ENCODE assay signal across 1 cellular context in genomic region chr9:136886610-136887597, GRCh38.
TF ChIP-seq lines count a peak whose summit lies in the region.

No MANE protein-coding gene starts in this region.

TF ChIP-seq in HepG2, 621 proteins besides CTCF, POLR2A, EP300 and RAD21 (continued from another document and continues in another):
- TF ChIP-seq ZBTB49 (CRISPR knock-in tag; IDR thresholded peaks at IDR 0.05; ENCODE audit: borderline replicate concordance) = no peak
- no peak for TF ChIP-seq RERE (CRISPR knock-in tag; IDR thresholded peaks at IDR 0.05; ENCODE audit: low read depth)
- TF ChIP-seq ZNF484 (CRISPR knock-in tag; IDR thresholded peaks at IDR 0.05; ENCODE audit: borderline replicate concordance, low read depth) = no peak
- TF ChIP-seq LRRFIP1 (CRISPR knock-in tag; conservative IDR thresholded peaks at IDR 0.05) = no peak
- TF ChIP-seq RBM22 (optimal IDR thresholded peaks at IDR 0.05; ENCODE audit: low read length) = no peak
- TF ChIP-seq YEATS2 (CRISPR knock-in tag; IDR thresholded peaks at IDR 0.05; ENCODE audit: borderline replicate concordance) = peak; percentile 40; the same call in 1 of the 2 replicates
- TF ChIP-seq RARG (CRISPR knock-in tag; IDR thresholded peaks at IDR 0.05; ENCODE audit: low read depth) = no peak
- TF ChIP-seq ATF6 (CRISPR knock-in tag; conservative IDR thresholded peaks at IDR 0.05) = no peak
- TF ChIP-seq NFKB2 (CRISPR knock-in tag; IDR thresholded peaks at IDR 0.05; ENCODE audit: borderline replicate concordance) = no peak
- TF ChIP-seq ZNF674 (CRISPR knock-in tag; IDR thresholded peaks at IDR 0.05; ENCODE audit: low read depth) = no peak
- TF ChIP-seq ZBTB38 (CRISPR knock-in tag; IDR thresholded peaks at IDR 0.05) = no peak; the same call in 1 of the 2 replicates
- TF ChIP-seq ZNF724P (CRISPR knock-in tag; IDR thresholded peaks at IDR 0.05; ENCODE audit: borderline replicate concordance) = no peak
- no peak for TF ChIP-seq CBX5 (CRISPR knock-in tag; IDR thresholded peaks at IDR 0.05; ENCODE audit: borderline replicate concordance)
- no peak for TF ChIP-seq NCOA5 (CRISPR knock-in tag; IDR thresholded peaks at IDR 0.05)
- no peak for TF ChIP-seq NFE2L2 (IDR thresholded peaks at IDR 0.05; ENCODE audit: low read length)
- 0 out of 2 replicates have a peak, but pooled peaks have one; percentile 52 for TF ChIP-seq ZNF296 (CRISPR knock-in tag; conservative IDR thresholded peaks at IDR 0.05)
- 0 out of 2 replicates have a peak, but pooled peaks have one; percentile 4 for TF ChIP-seq ZSCAN31 (CRISPR knock-in tag; IDR thresholded peaks at IDR 0.05; ENCODE audit: low read depth)
- no peak for TF ChIP-seq ZNF615 (CRISPR knock-in tag; IDR thresholded peaks at IDR 0.05; ENCODE audit: borderline replicate concordance)
- no peak for TF ChIP-seq ZNF333 (CRISPR knock-in tag; IDR thresholded peaks at IDR 0.05; ENCODE audit: borderline replicate concordance)
- no peak for TF ChIP-seq BATF2 (CRISPR knock-in tag; IDR thresholded peaks at IDR 0.05)
- no peak for TF ChIP-seq MAFF (IDR thresholded peaks at IDR 0.05; ENCODE audit: low read depth, low read length)
- TF ChIP-seq SRSF9 (IDR thresholded peaks at IDR 0.05; ENCODE audit: borderline replicate concordance, insufficient read depth, low read depth, low read length, poor library complexity, severe bottlenecking) = no peak
- no peak for TF ChIP-seq SNAPC5 (CRISPR knock-in tag; IDR thresholded peaks at IDR 0.05; ENCODE audit: borderline replicate concordance)
- no peak for TF ChIP-seq ZNF263 (CRISPR knock-in tag; IDR thresholded peaks at IDR 0.05)
- TF ChIP-seq ZNF577 (CRISPR knock-in tag; IDR thresholded peaks at IDR 0.05; ENCODE audit: borderline replicate concordance, low read depth) = no peak
- no peak for TF ChIP-seq EZH2 (conservative IDR thresholded peaks at IDR 0.05; ENCODE audit: low read depth, low read length)
- no peak for TF ChIP-seq ZFP37 (CRISPR knock-in tag; IDR thresholded peaks at IDR 0.05; ENCODE audit: borderline replicate concordance)
- no peak for TF ChIP-seq PLRG1 (conservative IDR thresholded peaks at IDR 0.05)
- no peak for TF ChIP-seq ZBTB26 (CRISPR knock-in tag; IDR thresholded peaks at IDR 0.05; ENCODE audit: borderline replicate concordance)
- TF ChIP-seq ZNF562 (CRISPR knock-in tag; IDR thresholded peaks at IDR 0.05; ENCODE audit: borderline replicate concordance) = no peak
- TF ChIP-seq SOX6 (IDR thresholded peaks at IDR 0.05) = no peak
- 0 out of 2 replicates have a peak, but pooled peaks have one; percentile 13 for TF ChIP-seq SOX6 (CRISPR knock-in tag; IDR thresholded peaks at IDR 0.05)
- no peak for TF ChIP-seq ZNF629 (CRISPR knock-in tag; conservative IDR thresholded peaks at IDR 0.05)
- TF ChIP-seq FOSL1 (CRISPR knock-in tag; IDR thresholded peaks at IDR 0.05; ENCODE audit: borderline replicate concordance) = no peak
- no peak for TF ChIP-seq GPN1 (CRISPR knock-in tag; IDR thresholded peaks at IDR 0.05; ENCODE audit: borderline replicate concordance)
- no peak for TF ChIP-seq SP140L (CRISPR knock-in tag; IDR thresholded peaks at IDR 0.05; ENCODE audit: borderline replicate concordance)
- 0 out of 2 replicates have a peak, but pooled peaks have one; percentile 68 for TF ChIP-seq ZNF558 (CRISPR knock-in tag; IDR thresholded peaks at IDR 0.05; ENCODE audit: borderline replicate concordance)
- TF ChIP-seq SETDB1 (CRISPR knock-in tag; IDR thresholded peaks at IDR 0.05; ENCODE audit: borderline replicate concordance) = no peak
- no peak for TF ChIP-seq TOE1 (CRISPR knock-in tag; IDR thresholded peaks at IDR 0.05)
- TF ChIP-seq ARID2 (CRISPR knock-in tag; IDR thresholded peaks at IDR 0.05; ENCODE audit: borderline replicate concordance) = no peak
- no peak for TF ChIP-seq ZNF557 (CRISPR knock-in tag; IDR thresholded peaks at IDR 0.05)
- TF ChIP-seq SOX13 (IDR thresholded peaks at IDR 0.05) = no peak
- no peak for TF ChIP-seq SOX13 (CRISPR knock-in tag; conservative IDR thresholded peaks at IDR 0.05 in 1 of 2, IDR thresholded peaks at IDR 0.05 in 1 of 2)
- no peak for TF ChIP-seq ZNF83 (CRISPR knock-in tag; IDR thresholded peaks at IDR 0.05; ENCODE audit: borderline replicate concordance)
- no peak for TF ChIP-seq FIP1L1 (IDR thresholded peaks at IDR 0.05; ENCODE audit: borderline replicate concordance, insufficient read depth, low read depth, low read length)
- TF ChIP-seq ATF3 (CRISPR knock-in tag; IDR thresholded peaks at IDR 0.05) = 0 out of 2 replicates have a peak, but pooled peaks have one; percentile 10
- TF ChIP-seq MTERF4 (CRISPR knock-in tag; IDR thresholded peaks at IDR 0.05) = peak; percentile 77; the same call in 1 of the 2 replicates
- TF ChIP-seq NCOA1 (CRISPR knock-in tag; IDR thresholded peaks at IDR 0.05) = no peak
- no peak for TF ChIP-seq ATAD3A (CRISPR knock-in tag; IDR thresholded peaks at IDR 0.05)
- TF ChIP-seq ZFP41 (CRISPR knock-in tag; IDR thresholded peaks at IDR 0.05; ENCODE audit: borderline replicate concordance) = 0 out of 2 replicates have a peak, but pooled peaks have one; percentile 22
- TF ChIP-seq ZNF572 (CRISPR knock-in tag; IDR thresholded peaks at IDR 0.05) = no peak
